In the genomic region with DNA sequence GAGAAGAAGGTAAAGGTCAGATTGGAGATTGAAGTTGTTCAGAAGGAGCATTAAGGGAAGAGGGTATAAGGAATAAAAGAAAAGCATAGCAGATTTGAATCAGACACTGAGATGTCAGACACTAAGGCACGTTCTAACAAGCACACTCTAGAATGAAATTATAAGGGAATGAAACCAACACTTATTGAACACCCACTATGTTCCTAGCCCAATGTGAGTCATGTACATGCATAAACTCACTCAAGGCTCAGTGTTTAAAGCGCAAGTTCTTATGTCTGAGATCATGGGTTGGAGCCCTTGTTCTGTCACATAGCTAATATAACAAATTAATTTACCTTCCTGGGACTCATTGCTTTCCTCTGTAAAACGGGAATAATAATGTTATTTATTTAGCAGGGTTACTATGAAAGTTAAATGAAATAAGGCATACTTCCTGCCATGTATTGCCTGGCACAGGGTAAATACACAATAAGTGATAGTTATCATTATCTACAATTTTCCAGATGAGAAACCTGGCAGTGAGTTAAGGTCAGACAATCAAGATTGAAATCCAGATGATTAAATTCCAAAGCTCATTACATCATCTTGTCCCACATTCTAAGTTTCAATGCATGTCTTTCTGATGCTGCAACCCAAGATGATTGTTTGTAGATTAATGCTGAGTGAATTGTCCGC, we compare ENCODE assay signal across 21 cellular contexts.
DNase-seq lines count a peak whose midpoint lies in the region; ATAC-seq, FAIRE-seq and TF ChIP-seq lines count a peak whose summit lies in the region.
"Had no signal": no experiment of that assay in that cellular context is flagged by ENCODE, and none has a peak within 500 bp of the region (broad histone marks: within the 10 kb centered on the region; RNA-seq: fewer than 3 reads in every experiment).

No MANE protein-coding gene starts in this region.

- FAIRE-seq in bronchial epithelial cell (lab: Jason Lieb, UNC) = no peak
- FAIRE-seq: A204.1, GM18507, RCC 7860 had no signal

- POLR2A ChIA-PET in HEK293 (lab: Yijun Ruan, JAX) = no interaction called here

- no peak overlapping the region for H3K27ac ChIP-seq in HEK293 (ENCODE audit: extremely low read depth, low read depth, low read length)
- H3K27ac ChIP-seq in RWPE2 (ENCODE audit: poor library complexity, severe bottlenecking) = no peak overlapping the region
- H3K27ac ChIP-seq in mesendoderm (ENCODE audit: low read depth, low read length) = no peak overlapping the region
- H3K27ac ChIP-seq in coronary artery = no peak overlapping the region
- H3K27ac ChIP-seq: BLaER1 had no signal

- H3K18ac ChIP-seq in mesendoderm (ENCODE audit: low read length) = no peak overlapping the region

- no peak overlapping the region for H2BK15ac ChIP-seq in mesendoderm (replicated peaks; ENCODE audit: low read depth)

- H3K56ac ChIP-seq in mesendoderm (ENCODE audit: low read length) = no peak overlapping the region

- H2BK5ac ChIP-seq in mesendoderm (ENCODE audit: low read length) = no peak overlapping the region

- TF ChIP-seq CTCF in HEK293 (tag by site-specific recombination; IDR thresholded peaks at IDR 0.05) = no peak
- no peak for TF ChIP-seq CTCF in RWPE2 (IDR thresholded peaks at IDR 0.05; ENCODE audit: poor library complexity, severe bottlenecking)
- no peak for TF ChIP-seq CTCF in bronchial epithelial cell (IDR thresholded peaks at IDR 0.05; ENCODE audit: insufficient read depth, low read length, severe bottlenecking)
- no peak for TF ChIP-seq CTCF in mucosa of descending colon (IDR thresholded peaks at IDR 0.05)
- no peak for TF ChIP-seq CTCF in coronary artery (IDR thresholded peaks at IDR 0.05)

- CTCF ChIA-PET in HEK293 (lab: Yijun Ruan, JAX) = no interaction called here

- H3K9ac ChIP-seq in mesendoderm (ENCODE audit: low read length) = no peak overlapping the region
- H3K9ac ChIP-seq: BLaER1 had no signal

- H3K4me1 ChIP-seq in HEK293 (ENCODE audit: control insufficient read depth, insufficient read depth, low read length) (no peaks in the 10 kb centered on the region), RWPE2 (ENCODE audit: insufficient read depth, poor library complexity, severe bottlenecking) (no peaks in the 10 kb centered on the region), mesendoderm (ENCODE audit: control insufficient read depth, low read depth, low read length) (no peaks in the 10 kb centered on the region), mucosa of descending colon (ENCODE audit: low read depth) (no peaks in the 10 kb centered on the region)
- H3K4me1 ChIP-seq: BLaER1 had no signal

- no CpG with 5 or more reads among the region's 4 CpGs for WGBS in mesendoderm (ENCODE audit: extremely low coverage, insufficient coverage, low lambda C conversion rate)

- no peaks in the 10 kb centered on the region for H3K79me1 ChIP-seq in mesendoderm (ENCODE audit: low read length)

- H3K36me3 ChIP-seq in HEK293 (ENCODE audit: control insufficient read depth in 2 of 2, insufficient read depth in 1 of 2, low read length in 2 of 2) (no peaks in the 10 kb centered on the region), RWPE2 (ENCODE audit: low read depth) (no peaks in the 10 kb centered on the region), bronchial epithelial cell (ENCODE audit: control insufficient read depth, insufficient read depth, low read length) (no peaks in the 10 kb centered on the region), mesendoderm (ENCODE audit: control insufficient read depth, insufficient read depth, low read length) (no peaks in the 10 kb centered on the region), mucosa of descending colon (ENCODE audit: low read depth) (no peaks in the 10 kb centered on the region)
- H3K36me3 ChIP-seq: BLaER1 had no signal

- intact Hi-C loops in mucosa of descending colon (cut with DNase I, micrococcal nuclease) = no loop called here

- no peak overlapping the region for H4K8ac ChIP-seq in mesendoderm (ENCODE audit: low read depth, low read length)

- H2BK120ac ChIP-seq in mesendoderm (ENCODE audit: low read depth, low read length) = no peak overlapping the region

- H3K4ac ChIP-seq in mesendoderm (ENCODE audit: low read depth, low read length) = no peak overlapping the region

- no peak overlapping the region for H2AK5ac ChIP-seq in mesendoderm (ENCODE audit: low read length)

- ATAC-seq in RWPE2 (ENCODE audit: low read depth) (peak; percentile 36; the same call in 1 of the 3 replicates), mucosa of descending colon (no peak), GM21390 (IDR thresholded peaks at IDR 0.05; ENCODE audit: unreplicated experiment) (no peak)
- ATAC-seq: GM23338 had no signal

- no peak for DNase-seq in RWPE2 (ENCODE audit: low spot score)
- DNase-seq in bronchial epithelial cell (ENCODE audit: low read depth) = peak; percentile 79
- DNase-seq in mesendoderm = peak; percentile 44
- no peak for DNase-seq in mucosa of descending colon
- no peak for DNase-seq in coronary artery (ENCODE audit: low spot score)
- DNase-seq: CD4-positive, CD25-positive, alpha-beta regulatory T cell; H9; HFFc6; KBM-7; MM.1S; NCI-H2029; NCI-H446; NCI-H524 treated with DMSO at 0.1 percent for 48 hours; NCI-H82 had no signal

- no peak overlapping the region for H3K4me2 ChIP-seq in mesendoderm (ENCODE audit: low read length)
- H3K4me2 ChIP-seq: BLaER1, GM23338 had no signal

- H3K9me3 ChIP-seq in HEK293 (ENCODE audit: control insufficient read depth, insufficient read depth, low read depth, low read length) (no peaks in the 10 kb centered on the region), RWPE2 (ENCODE audit: severe bottlenecking) (no peaks in the 10 kb centered on the region), mucosa of descending colon (no peaks in the 10 kb centered on the region)
- H3K9me3 ChIP-seq: BLaER1 had no signal

- no peak overlapping the region for H4K5ac ChIP-seq in mesendoderm (ENCODE audit: low read length)

- no peak overlapping the region for H3K23ac ChIP-seq in mesendoderm (ENCODE audit: low read length)

- H3K4me3 ChIP-seq in HEK293 (ENCODE audit: low read depth, low read length) (no peak overlapping the region), RWPE2 (ENCODE audit: severe bottlenecking) (no peak overlapping the region), bronchial epithelial cell (ENCODE audit: low read depth, low read length) (no peak overlapping the region), mesendoderm (ENCODE audit: low read length) (no peak overlapping the region), mucosa of descending colon (no peak overlapping the region), coronary artery (no peak overlapping the region)
- H3K4me3 ChIP-seq: BLaER1, GM23338 had no signal

- no peaks in the 10 kb centered on the region for H3K27me3 ChIP-seq in RWPE2 (ENCODE audit: insufficient read depth, poor library complexity, severe bottlenecking)
- H3K27me3 ChIP-seq in bronchial epithelial cell (ENCODE audit: control insufficient read depth, insufficient read depth, low read length) = no peaks in the 10 kb centered on the region
- H3K27me3 ChIP-seq in mesendoderm (ENCODE audit: insufficient read depth, low read length, poor library complexity) = no peaks in the 10 kb centered on the region
- H3K27me3 ChIP-seq: BLaER1 had no signal

- H3K79me2 ChIP-seq in mesendoderm (ENCODE audit: control insufficient read depth, insufficient read depth, low read length) = no peaks in the 10 kb centered on the region

TF ChIP-seq in HEK293, 187 proteins besides CTCF, POLR2A, EP300 and RAD21:
- TF ChIP-seq ZNF239 (tag by site-specific recombination; IDR thresholded peaks at IDR 0.05) = no peak
- TF ChIP-seq ZNF660 (tag by site-specific recombination; IDR thresholded peaks at IDR 0.05) = peak; percentile 73

Comparison
In these comparisons a context has a peak if more than half of its experiments do, and no peak if none do; other contexts are left out.
1. DNase-seq: peak in bronchial epithelial cell (single experiment) and mesendoderm (single experiment); none in RWPE2 (single experiment), mucosa of descending colon (0 of 3) and coronary artery (single experiment).